1 cellular context compared by ENCODE assay signal in the genomic region with DNA sequence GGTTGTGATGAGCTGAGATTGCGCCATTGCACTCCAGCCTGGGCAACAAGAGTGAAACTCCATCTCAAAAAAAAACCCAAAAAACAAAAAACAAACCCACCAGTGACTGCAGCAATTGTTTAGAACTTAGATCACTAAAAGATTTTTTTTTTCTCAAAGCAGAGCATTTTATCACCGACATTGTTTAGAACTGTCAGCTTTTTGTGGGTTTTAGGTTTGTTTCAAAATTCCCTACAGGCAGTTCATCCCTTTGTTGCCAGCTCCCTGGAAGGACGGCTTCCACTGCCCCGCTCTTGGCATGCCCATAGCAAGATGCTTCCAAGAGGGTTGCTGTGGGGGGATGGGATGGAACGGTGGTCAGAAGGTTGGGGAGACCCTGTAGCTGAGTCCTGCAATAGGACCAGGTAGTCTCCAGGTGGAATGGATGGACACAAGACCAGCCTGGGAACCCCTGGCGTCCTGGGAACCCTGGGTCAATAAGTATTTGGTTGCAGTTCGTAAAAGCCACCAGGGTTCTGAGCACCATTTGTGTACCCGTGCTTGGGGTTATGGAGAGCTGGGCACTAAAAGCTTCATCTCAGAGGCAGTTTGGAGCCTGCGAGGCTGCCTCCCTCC.
TF ChIP-seq lines count a peak whose summit lies in the region.

No MANE protein-coding gene starts in this region.

TF ChIP-seq in IMR-90, 13 proteins besides CTCF, POLR2A, EP300 and RAD21 (continued from another document):
- TF ChIP-seq ELK1 (IDR thresholded peaks at IDR 0.05; ENCODE audit: borderline replicate concordance, low read depth, low read length) (no peak), MXI1 (IDR thresholded peaks at IDR 0.05; ENCODE audit: borderline replicate concordance, low read depth, low read length) (no peak), USF2 (IDR thresholded peaks at IDR 0.05; ENCODE audit: low read depth, low read length) (no peak), MAZ (IDR thresholded peaks at IDR 0.05; ENCODE audit: borderline replicate concordance, low read depth, low read length) (no peak), NFE2L2 (IDR thresholded peaks at IDR 0.05; ENCODE audit: low read depth, low read length) (no peak), SMC3 (IDR thresholded peaks at IDR 0.05; ENCODE audit: low read depth, low read length) (no peak), CHD1 (IDR thresholded peaks at IDR 0.05; ENCODE audit: low read depth, low read length) (no peak), FOS (IDR thresholded peaks at IDR 0.05; ENCODE audit: low read depth, low read length) (no peak), RFX5 (IDR thresholded peaks at IDR 0.05; ENCODE audit: low read depth, low read length) (no peak), MAFK (IDR thresholded peaks at IDR 0.05; ENCODE audit: low read depth, low read length) (no peak), BHLHE40 (IDR thresholded peaks at IDR 0.05; ENCODE audit: low read depth, low read length) (no peak), RCOR1 (IDR thresholded peaks at IDR 0.05; ENCODE audit: insufficient replicate concordance, low read length) (no peak)
